In the genomic region with DNA sequence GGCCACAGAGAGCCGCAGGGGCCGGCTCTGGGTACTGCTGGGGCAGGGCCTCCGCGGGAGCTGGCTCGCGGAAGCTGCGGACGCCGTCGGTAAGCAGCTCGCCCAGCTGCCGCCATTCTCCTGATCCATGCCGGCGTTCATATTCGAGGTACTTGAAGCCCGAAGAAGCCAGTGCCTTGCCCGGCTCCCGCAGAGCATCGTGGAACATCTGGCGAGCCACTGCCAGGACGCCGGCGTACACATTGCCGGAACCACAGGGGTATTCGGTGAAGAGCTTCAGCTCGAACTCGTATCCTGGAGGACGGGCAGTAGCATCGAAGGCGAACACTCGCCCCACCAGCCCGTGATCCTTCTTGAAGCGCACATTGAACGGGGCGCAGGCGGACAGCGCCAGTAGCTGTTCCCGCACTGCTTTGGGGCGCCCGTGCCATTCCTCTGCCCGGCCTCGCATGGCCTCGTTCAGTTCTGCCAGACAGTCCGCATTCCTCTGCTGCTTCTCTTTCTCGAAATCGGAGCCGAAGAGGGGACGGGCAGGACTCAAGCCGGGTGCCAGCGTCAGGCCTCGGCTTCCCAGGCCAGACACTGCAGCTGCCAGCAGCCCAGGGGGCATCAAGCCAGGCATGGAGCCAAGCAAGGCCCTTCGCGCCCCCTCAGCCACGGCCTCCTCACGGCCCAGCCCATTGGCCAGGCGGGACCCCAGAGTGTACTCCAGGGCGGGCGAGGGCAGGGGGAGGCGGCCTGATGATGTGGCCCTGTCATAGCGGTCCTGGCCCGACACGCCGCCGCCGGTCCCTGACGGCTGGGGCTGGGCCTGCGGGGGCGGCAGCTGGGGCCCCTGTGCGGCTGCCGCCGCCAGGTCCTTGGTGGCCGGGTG, we compare ENCODE assay signal across 8 cellular contexts. TPM values are rescaled to one million over a fixed set of nuclear protein-coding genes. Genes with fewer than 3 reads are reported as not detected.
DNase-seq lines count a peak whose midpoint lies in the region; ATAC-seq and TF ChIP-seq lines count a peak whose summit lies in the region.
"Had no signal": no experiment of that assay in that cellular context is flagged by ENCODE, and none has a peak within 500 bp of the region (broad histone marks: within the 10 kb centered on the region; RNA-seq: fewer than 3 reads in every experiment).

No MANE protein-coding gene starts in this region.

- TF ChIP-seq CTCF in GM06990 (IDR thresholded peaks at IDR 0.05; ENCODE audit: insufficient read depth, low read length, poor library complexity, severe bottlenecking) (no peak), suprapubic skin (IDR thresholded peaks at IDR 0.05) (no peak)

- ATAC-seq in HG03432 (IDR thresholded peaks at IDR 0.05; ENCODE audit: unreplicated experiment) (peak; percentile 4), GM21717 (IDR thresholded peaks at IDR 0.05; ENCODE audit: unreplicated experiment) (no peak)
- ATAC-seq in activated naive CD8-positive, alpha-beta T cell treated with anti-CD3 and anti-CD28 coated beads, Interleukin-2, amount 10 ng/mL, durations not matched to agents 7 days and 5 days (ENCODE audit: low read depth) = no peak

- peaks cover 46% of the 10 kb centered on the region for H3K4me1 ChIP-seq in suprapubic skin

- WGBS in suprapubic skin = 57% methylated on average over 19 of the region's 72 CpGs

- no peak for TF ChIP-seq EP300 in suprapubic skin (IDR thresholded peaks at IDR 0.05)

- H3K27me3 ChIP-seq in GM06990 (replicated peaks; ENCODE audit: control insufficient read depth, insufficient read depth, low read length) = no peaks in the 10 kb centered on the region
- no peaks in the 10 kb centered on the region for H3K27me3 ChIP-seq in suprapubic skin

- H3K27ac Mint-ChIP-seq in activated naive CD8-positive, alpha-beta T cell treated with anti-CD3 and anti-CD28 coated beads, Interleukin-2, amount 10 ng/mL, durations not matched to agents 7 days and 5 days = no peak overlapping the region

- TF ChIP-seq POLR2A in suprapubic skin (IDR thresholded peaks at IDR 0.05) = no peak

- H3K4me1 Mint-ChIP-seq in activated naive CD8-positive, alpha-beta T cell treated with anti-CD3 and anti-CD28 coated beads, Interleukin-2, amount 10 ng/mL, durations not matched to agents 7 days and 5 days = peaks cover 17% of the 10 kb centered on the region

- peak overlapping the region; percentile 49 for H3K4me3 Mint-ChIP-seq in activated naive CD8-positive, alpha-beta T cell treated with anti-CD3 and anti-CD28 coated beads, Interleukin-2, amount 10 ng/mL, durations not matched to agents 7 days and 5 days

- H3K4me3 ChIP-seq in GM06990 (replicated peaks; ENCODE audit: low read depth, low read length) (peak overlapping the region; percentile 83), suprapubic skin (peak overlapping the region; percentile 81)

- no peaks in the 10 kb centered on the region for H3K9me3 Mint-ChIP-seq in activated naive CD8-positive, alpha-beta T cell treated with anti-CD3 and anti-CD28 coated beads, Interleukin-2, amount 10 ng/mL, durations not matched to agents 7 days and 5 days

- POLR2A ChIA-PET in activated naive CD8-positive, alpha-beta T cell treated with anti-CD3 and anti-CD28 coated beads, Interleukin-2, amount 10 ng/mL, durations not matched to agents 7 days and 5 days (lab: Charles Lee) = interaction anchor here (0.6 to 4.4 kb wide), 6 partner anchors 17 to 718 kb away, joined by 3 to 45 read pairs (median 8); a partner anchor contains a TSS

- no peaks in the 10 kb centered on the region for H3K36me3 ChIP-seq in GM06990 (ENCODE audit: control insufficient read depth, insufficient read depth, low read length)
- H3K36me3 ChIP-seq in suprapubic skin = no peaks in the 10 kb centered on the region

- no peaks in the 10 kb centered on the region for H3K9me3 ChIP-seq in suprapubic skin

- peaks cover 2% of the 10 kb centered on the region for H3K36me3 Mint-ChIP-seq in activated naive CD8-positive, alpha-beta T cell treated with anti-CD3 and anti-CD28 coated beads, Interleukin-2, amount 10 ng/mL, durations not matched to agents 7 days and 5 days

- DNase-seq in GM06990 (ENCODE audit: extremely low read depth, insufficient read length) = no peak
- peak; percentile 58 for DNase-seq in activated naive CD8-positive, alpha-beta T cell treated with anti-CD3 and anti-CD28 coated beads, Interleukin-2, amount 10 ng/mL, durations not matched to agents 7 days and 5 days
- peak; percentile 50 for DNase-seq in left kidney (ENCODE audit: low read depth, low spot score)
- DNase-seq in suprapubic skin (ENCODE audit: low spot score in 2 of 2) = no peak
- DNase-seq in epidermal melanocyte (ENCODE audit: insufficient read length, low spot score) = no peak

- peak overlapping the region; percentile 91 for H3K27ac ChIP-seq in suprapubic skin

- H3K27me3 Mint-ChIP-seq in activated naive CD8-positive, alpha-beta T cell treated with anti-CD3 and anti-CD28 coated beads, Interleukin-2, amount 10 ng/mL, durations not matched to agents 7 days and 5 days = peaks cover 2% of the 10 kb centered on the region

RNA-seq across cellular contexts. Expression of a gene that starts 1.0 kb away (rescaled TPM):
- total RNA-seq in activated naive CD8-positive, alpha-beta T cell treated with anti-CD3 and anti-CD28 coated beads, Interleukin-2, amount 10 ng/mL, durations not matched to agents 7 days and 5 days = 10 to 100 TPM; 20.9 to 23.9 TPM
- total RNA-seq in suprapubic skin = 10 to 100 TPM; 24.7 to 36.9 (median 30.7) TPM

RNA-seq across cellular contexts. Expression of a gene that starts 17.5 kb away (rescaled TPM):
- total RNA-seq in activated naive CD8-positive, alpha-beta T cell treated with anti-CD3 and anti-CD28 coated beads, Interleukin-2, amount 10 ng/mL, durations not matched to agents 7 days and 5 days = 10 to 100 TPM; 12.0 to 12.5 TPM
- total RNA-seq in suprapubic skin = 1 to 10 TPM; 4.4 to 9.4 (median 6.5) TPM

RNA-seq across cellular contexts. Expression of a gene that starts 20.8 kb away (rescaled TPM):
- total RNA-seq in activated naive CD8-positive, alpha-beta T cell treated with anti-CD3 and anti-CD28 coated beads, Interleukin-2, amount 10 ng/mL, durations not matched to agents 7 days and 5 days = not detected
- under 1 TPM in 1 of 4 donors, not detected in 3; 0.30 TPM for total RNA-seq in suprapubic skin

RNA-seq across cellular contexts. Expression of a gene that starts 22.0 kb away (rescaled TPM):
- 100 to 1,000 TPM; 100 to 113 TPM for total RNA-seq in activated naive CD8-positive, alpha-beta T cell treated with anti-CD3 and anti-CD28 coated beads, Interleukin-2, amount 10 ng/mL, durations not matched to agents 7 days and 5 days
- 10 to 100 TPM; 32.8 to 76.3 (median 44.1) TPM for total RNA-seq in suprapubic skin

RNA-seq across cellular contexts. Expression of a gene that starts 29.7 kb away (rescaled TPM):
- total RNA-seq in activated naive CD8-positive, alpha-beta T cell treated with anti-CD3 and anti-CD28 coated beads, Interleukin-2, amount 10 ng/mL, durations not matched to agents 7 days and 5 days = not detected
- not detected for total RNA-seq in suprapubic skin
- total RNA-seq: activated CD8-positive, alpha-beta memory T cell treated with anti-CD3 and anti-CD28 coated beads for 36 hours had no signal

Comparison
In these comparisons a context has a peak if more than half of its experiments do, and no peak if none do; other contexts are left out.
1. DNase-seq: peak in activated naive CD8-positive, alpha-beta T cell treated with anti-CD3 and anti-CD28 coated beads, Interleukin-2, amount 10 ng/mL, durations not matched to agents 7 days and 5 days (single experiment) and left kidney (single experiment); none in GM06990 (single experiment), suprapubic skin (0 of 2) and epidermal melanocyte (single experiment).